23 cellular contexts compared by ENCODE assay signal in the genomic region with DNA sequence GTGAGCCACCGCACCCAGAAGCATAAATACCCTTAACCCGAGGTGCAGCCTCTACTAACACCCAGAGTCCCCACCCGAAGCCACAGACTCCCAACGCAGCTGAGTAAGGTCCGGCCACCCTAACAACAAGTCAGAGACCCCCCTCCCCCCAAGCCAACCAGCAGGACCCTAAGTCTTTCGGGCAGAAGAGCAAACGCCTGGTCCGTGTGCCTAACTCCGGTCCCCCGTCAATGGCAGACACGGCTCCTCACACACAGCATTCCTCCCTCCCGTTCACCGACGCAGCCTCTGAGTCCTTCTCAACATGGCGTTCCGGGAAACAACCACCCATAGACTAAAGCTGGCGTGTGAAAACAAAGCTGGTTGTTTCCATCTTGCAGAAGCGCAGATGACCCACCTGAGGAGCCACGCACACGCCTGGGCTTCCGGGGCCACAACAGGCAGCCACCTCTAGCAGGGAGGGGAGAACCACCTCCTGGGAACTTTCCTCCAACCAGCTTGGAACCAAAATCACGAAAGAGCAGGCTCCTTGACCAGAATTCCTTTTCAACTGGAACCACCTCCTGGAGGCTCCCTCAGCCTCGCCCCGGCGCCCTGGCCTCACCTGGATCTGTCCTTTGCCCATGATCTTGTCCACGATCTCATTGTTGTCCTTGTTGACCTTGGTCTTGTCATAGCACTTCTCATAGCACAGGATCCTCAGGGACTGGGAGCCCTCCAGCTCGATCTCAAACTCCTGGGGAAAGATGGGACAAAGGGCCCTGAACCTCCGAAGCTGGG. TPM values are rescaled to one million over a fixed set of nuclear protein-coding genes. Genes with fewer than 3 reads are reported as not detected.
DNase-seq lines count a peak whose midpoint lies in the region; ATAC-seq and TF ChIP-seq lines count a peak whose summit lies in the region.
"Had no signal": no experiment of that assay in that cellular context is flagged by ENCODE, and none has a peak within 500 bp of the region (broad histone marks: within the 10 kb centered on the region; RNA-seq: fewer than 3 reads in every experiment).

No MANE protein-coding gene starts in this region.

- no peak overlapping the region for H3K9ac ChIP-seq in neuronal stem cell (ENCODE audit: low read depth, low read length, poor library complexity)

- no peak for TF ChIP-seq CTCF in glutamatergic neuron (IDR thresholded peaks at IDR 0.05; ENCODE audit: partially characterized antibody, unreplicated experiment)

- no peak overlapping the region for H3K4me2 ChIP-seq in neuronal stem cell (ENCODE audit: insufficient read depth, low read length, poor library complexity, severe bottlenecking)
- H3K4me2 ChIP-seq: A549 had no signal

- H3K27ac Mint-ChIP-seq in glutamatergic neuron (ENCODE audit: unreplicated experiment), result peak overlapping the region; percentile 43
- H3K27ac Mint-ChIP-seq: CD4-positive, alpha-beta memory T cell; IgD-negative memory B cell had no signal

- H2BK120ac ChIP-seq in neuronal stem cell (ENCODE audit: low read depth, low read length), result no peak overlapping the region

- H3K23ac ChIP-seq in neuronal stem cell (ENCODE audit: low read depth, low read length, poor library complexity), result peak overlapping the region; percentile 44

- peak overlapping the region in 1 of 2 donors; percentile 58 for H3K4me3 ChIP-seq in neuronal stem cell (ENCODE audit: low read length in 2 of 2)
- H3K4me3 ChIP-seq: A549, GM12878, SJCRH30 had no signal

- intact Hi-C loops in left cardiac atrium (cut with DNase I) (loop anchor here in 1 of 2 donors (5.0 kb wide), 1 partner anchor 47 kb away; no protein-coding TSS in a partner anchor), Right ventricle myocardium inferior (cut with DNase I) (loop anchor here (10.0 kb wide), 1 partner anchor 255 kb away; no protein-coding TSS in a partner anchor)

- H3K4me1 ChIP-seq in neuronal stem cell (ENCODE audit: control insufficient read depth in 2 of 2, insufficient read depth in 1 of 2, low read depth in 1 of 2, low read length in 2 of 2), result no peaks in the 10 kb centered on the region
- H3K4me1 ChIP-seq: A549, SJCRH30 had no signal

- ATAC-seq in left cardiac atrium, result no peak
- no peak for ATAC-seq in Right ventricle myocardium inferior
- ATAC-seq in HG02938 (IDR thresholded peaks at IDR 0.05; ENCODE audit: unreplicated experiment), result no peak
- ATAC-seq: GM12878, PC-3 had no signal

- no peak overlapping the region for H3K4me3 Mint-ChIP-seq in glutamatergic neuron (ENCODE audit: unreplicated experiment)
- H3K4me3 Mint-ChIP-seq: CD4-positive, alpha-beta memory T cell; IgD-negative memory B cell had no signal

- H3K27ac ChIP-seq in neuronal stem cell (replicated peaks; ENCODE audit: low read length), result no peak overlapping the region
- H3K27ac ChIP-seq: A549, RWPE1, SJCRH30 had no signal

- H3K9me3 ChIP-seq in neuronal stem cell (replicated peaks in 1 of 2; ENCODE audit: control insufficient read depth in 2 of 2, insufficient read depth in 1 of 2, low read depth in 1 of 2, low read length in 2 of 2), result peaks cover 0 to 1% of the 10 kb centered on the region in 2 donors
- H3K9me3 ChIP-seq: A549, SJCRH30 had no signal

- no peak overlapping the region for H2BK15ac ChIP-seq in neuronal stem cell (ENCODE audit: low read length)

- H2BK12ac ChIP-seq in neuronal stem cell (ENCODE audit: low read length), result no peak overlapping the region

- H3K4ac ChIP-seq in neuronal stem cell (ENCODE audit: low read length), result no peak overlapping the region

- no peak overlapping the region for H4K8ac ChIP-seq in neuronal stem cell (ENCODE audit: low read depth, low read length)

- no peak overlapping the region for H2AK5ac ChIP-seq in neuronal stem cell (ENCODE audit: low read depth, low read length)

- H3K18ac ChIP-seq in neuronal stem cell (ENCODE audit: low read length), result no peak overlapping the region

- no peak overlapping the region for H3K14ac ChIP-seq in neuronal stem cell (ENCODE audit: low read length)

- no CpG with 5 or more reads among the region's 28 CpGs for WGBS in neuronal stem cell (ENCODE audit: extremely low coverage in 2 of 2, insufficient read length in 2 of 2, insufficient replicate concordance in 1 of 2), 2 donors

- no peaks in the 10 kb centered on the region for H3K36me3 Mint-ChIP-seq in glutamatergic neuron (ENCODE audit: unreplicated experiment)

- no peak overlapping the region for H2AFZ ChIP-seq in neuronal stem cell (ENCODE audit: low read length)

- H3K36me3 ChIP-seq in neuronal stem cell (replicated peaks in 1 of 2; ENCODE audit: control insufficient read depth in 2 of 2, insufficient read depth in 2 of 2, low read length in 2 of 2), result peaks cover 20 to 37% of the 10 kb centered on the region in 2 donors
- H3K36me3 ChIP-seq: SJCRH30 had no signal

- peaks cover 23% of the 10 kb centered on the region for H3K27me3 Mint-ChIP-seq in glutamatergic neuron (ENCODE audit: unreplicated experiment)
- H3K27me3 Mint-ChIP-seq: CD4-positive, alpha-beta memory T cell; IgD-negative memory B cell had no signal

- H3K4me1 Mint-ChIP-seq in glutamatergic neuron (ENCODE audit: low read depth, unreplicated experiment), result peaks cover 22% of the 10 kb centered on the region
- H3K4me1 Mint-ChIP-seq: IgD-negative memory B cell had no signal

- DNase-seq in left cardiac atrium (peak; percentile 19), Right ventricle myocardium inferior (ENCODE audit: missing footprints) (no peak), glutamatergic neuron (no peak), neuronal stem cell (ENCODE audit: low spot score) (no peak), dedifferentiated amniotic fluid mesenchymal stem cell (ENCODE audit: extremely low spot score) (no peak)
- DNase-seq in stimulated activated CD4-positive, alpha-beta T cell treated with anti-CD3 and anti-CD28 coated beads, Interleukin-4, amount 100 ng/mL, for 24 hours, result no peak
- DNase-seq: CD4-positive, alpha-beta memory T cell; DMS153; GOT3; Karpas-422; MM.1S; NCI-H1092 treated with DMSO at 0.1 percent for 48 hours; NCI-H146; NCI-H2029 treated with DMSO at 0.1 percent for 48 hours; NCI-H2171; NCI-H526; PC-3; SJCRH30 had no signal

- H4K91ac ChIP-seq in neuronal stem cell (ENCODE audit: low read depth, low read length, poor library complexity), result no peak overlapping the region

- peaks cover 14% of the 10 kb centered on the region for H3K9me3 Mint-ChIP-seq in glutamatergic neuron (ENCODE audit: unreplicated experiment)
- H3K9me3 Mint-ChIP-seq: CD4-positive, alpha-beta memory T cell; IgD-negative memory B cell had no signal

- H3K79me1 ChIP-seq in neuronal stem cell (ENCODE audit: low read depth, low read length), result peaks cover 4% of the 10 kb centered on the region

- H2BK5ac ChIP-seq in neuronal stem cell (ENCODE audit: low read length), result peak overlapping the region; percentile 20

- no peaks in the 10 kb centered on the region for H3K27me3 ChIP-seq in neuronal stem cell (ENCODE audit: control insufficient read depth in 3 of 3, insufficient read depth in 3 of 3, low read depth in 1 of 3, low read length in 3 of 3)
- H3K27me3 ChIP-seq: SJCRH30 had no signal

RNA-seq across cellular contexts. Expression of a gene that starts 52.7 kb away (rescaled TPM):
- total RNA-seq in left cardiac atrium, result 10 to 100 TPM; 13.2 to 15.6 TPM
- 17.3 TPM for total RNA-seq in Right ventricle myocardium inferior
- 22.0 TPM for total RNA-seq in glutamatergic neuron (ENCODE audit: unreplicated experiment)
- 9.5 TPM for polyA plus RNA-seq in neuronal stem cell (2013, experiment 1 of 2)
- 9.6 TPM for polyA plus RNA-seq in neuronal stem cell (2013, experiment 2 of 2)
